Comparison of ENCODE assay signal across 27 cellular contexts in genomic region chr9:8400378-8400777, GRCh38.
"Had no signal": no experiment of that assay in that cellular context is flagged by ENCODE, and none has a peak within 500 bp of the region (broad histone marks: within the 10 kb centered on the region; RNA-seq: fewer than 3 reads in every experiment).

No MANE protein-coding gene starts in this region.

- H3K9me3 ChIP-seq: stomach, suprapubic skin, testis, thoracic aorta, thyroid gland, tibial artery, tibial nerve, transverse colon, upper lobe of left lung, upper lobe of right lung, uterus, vagina had no signal

- FAIRE-seq: urothelium cell line had no signal

- H3K27ac ChIP-seq: stomach, suprapubic skin, testis, thoracic aorta, thyroid gland, tibial artery, tibial nerve, transverse colon, upper lobe of left lung, upper lobe of right lung, uterus, vagina had no signal

- H3K27me3 ChIP-seq: stomach, suprapubic skin, testis, thyroid gland, tibial artery, tibial nerve, transverse colon, upper lobe of left lung, upper lobe of right lung, uterus, vagina had no signal

- ATAC-seq: stimulated activated effector memory CD8-positive, alpha-beta T cell treated with anti-CD3 and anti-CD28 coated beads, Interleukin-12 subunit alpha, Interleukin-12 subunit beta, amount 100 ng/mL, for 72 hours; stimulated activated memory B cell treated with anti-CD40 and anti-IgM and Interleukin-4, amounts not matched to agents 10 μg/mL and 1 μg/mL and 100 μg/mL, for 72 hours; stimulated activated naive B cell treated with anti-CD40 and anti-IgM and Interleukin-4, amounts not matched to agents 10 μg/mL and 1 μg/mL and 100 μg/mL, for 72 hours; stimulated activated naive CD8-positive, alpha-beta T cell treated with anti-CD3 and anti-CD28 coated beads, Interleukin-15, amount 100 ng/mL, for 72 hours; stimulated activated naive CD8-positive, alpha-beta T cell treated with anti-CD3 and anti-CD28 coated beads, Interleukin-15, Interleukin-2, amounts not matched to agents 100 U/mL and 50 U/mL, for 24 hours; upper lobe of right lung had no signal

- H3K36me3 ChIP-seq: stomach, suprapubic skin, thoracic aorta, thyroid gland, tibial artery, tibial nerve, transverse colon, upper lobe of left lung, upper lobe of right lung, uterus, vagina had no signal

- H3K4me1 ChIP-seq: stomach, suprapubic skin, testis, thyroid gland, tibial artery, tibial nerve, transverse colon, upper lobe of left lung, upper lobe of right lung, uterus, vagina had no signal

- DNase-seq: stimulated activated CD4-positive, alpha-beta T cell treated with anti-CD3 and anti-CD28 coated beads, Interleukin-2, amount 100 ng/mL, for 48 hours; stimulated activated CD4-positive, alpha-beta T cell treated with anti-CD3 and anti-CD28 coated beads, Interleukin-4, amount 100 ng/mL, for 1 hour; stimulated activated CD4-positive, alpha-beta T cell treated with anti-CD3 and anti-CD28 coated beads, Interleukin-4, amount 100 ng/mL, for 24 hours; stimulated activated CD4-positive, alpha-beta T cell treated with anti-CD3 and anti-CD28 coated beads, Interleukin-4, amount 100 ng/mL, for 4 hours; stimulated activated CD8-positive, alpha-beta memory T cell treated with anti-CD3 and anti-CD28 coated beads, Interleukin-4, amount 100 ng/mL, for 48 hours; stimulated activated naive B cell treated with anti-CD40 and anti-IgM and Interleukin-4, amounts not matched to agents 10 μg/mL and 1 μg/mL and 100 μg/mL, for 72 hours; stimulated activated naive CD4-positive, alpha-beta T cell; stimulated activated naive CD4-positive, alpha-beta T cell treated with Interleukin-2 at 50 U/mL for 16 hours; stimulated activated naive CD8-positive, alpha-beta T cell treated with anti-CD3 and anti-CD28 coated beads, Interleukin-15, amount 100 ng/mL, for 72 hours; stimulated activated naive CD8-positive, alpha-beta T cell treated with anti-CD3 and anti-CD28 coated beads, Interleukin-15, Interleukin-2, amounts not matched to agents 100 U/mL and 50 U/mL, for 24 hours; stomach; substantia nigra; testis; thyroid gland; tibial artery; transverse colon; trophoblast cell; upper lobe of left lung; upper lobe of right lung; uterus had no signal

- H3K4me3 ChIP-seq: stomach, suprapubic skin, testis, thoracic aorta, thyroid gland, tibial artery, tibial nerve, transverse colon, upper lobe of left lung, upper lobe of right lung, uterus, vagina had no signal
